In genomic region chr3:159763466-159764210, GRCh38 we compare ENCODE assay signal across 8 cellular contexts.
DNase-seq lines count a peak whose midpoint lies in the region; ATAC-seq lines count a peak whose summit lies in the region.

No MANE protein-coding gene starts in this region.

- H3K27ac ChIP-seq in SJCRH30 = peak overlapping the region; percentile 82

- no peaks in the 10 kb centered on the region for H3K36me3 Mint-ChIP-seq in stimulated activated effector memory CD8-positive, alpha-beta T cell treated with anti-CD3 and anti-CD28 coated beads, Interleukin-12 subunit alpha, Interleukin-12 subunit beta, amount 100 ng/mL, for 72 hours

- ATAC-seq in stimulated activated effector memory CD8-positive, alpha-beta T cell treated with anti-CD3 and anti-CD28 coated beads, Interleukin-12 subunit alpha, Interleukin-12 subunit beta, amount 100 ng/mL, for 72 hours = peak; percentile 75

- H3K9me3 Mint-ChIP-seq in stimulated activated effector memory CD8-positive, alpha-beta T cell treated with anti-CD3 and anti-CD28 coated beads, Interleukin-12 subunit alpha, Interleukin-12 subunit beta, amount 100 ng/mL, for 72 hours = no peaks in the 10 kb centered on the region

- H3K4me3 ChIP-seq in H7 (ENCODE audit: insufficient read depth, low read depth, low read length) (peak overlapping the region; percentile 87), SJCRH30 (peak overlapping the region; percentile 61)

- no peaks in the 10 kb centered on the region for H3K36me3 ChIP-seq in H7 (replicated peaks; ENCODE audit: control insufficient read depth, insufficient read depth, low read length)
- H3K36me3 ChIP-seq in SJCRH30 = no peaks in the 10 kb centered on the region

- peak; percentile 69 for DNase-seq in activated CD8-positive, alpha-beta memory T cell treated with anti-CD3 and anti-CD28 coated beads for 24 hours
- DNase-seq in activated CD8-positive, alpha-beta memory T cell treated with anti-CD3 and anti-CD28 coated beads, Interleukin-2, amount 50 U/mL, for 4 hours = no peak
- peak; percentile 94 for DNase-seq in H7
- peak; percentile 88 for DNase-seq in LHCN-M2 (ENCODE audit: low read depth)
- DNase-seq in SJCRH30 = peak; percentile 59 to 68
- DNase-seq in cortex of kidney (lab: John Stamatoyannopoulos, UW) = peak; percentile 85
- peak; percentile 92 for DNase-seq in left kidney (ENCODE audit: low read depth, low spot score)
- DNase-seq in stimulated activated effector memory CD8-positive, alpha-beta T cell treated with anti-CD3 and anti-CD28 coated beads, Interleukin-12 subunit alpha, Interleukin-12 subunit beta, amount 100 ng/mL, for 72 hours (ENCODE audit: low spot score in 2 of 2) = peak; percentile 17 to 62

- H3K27ac Mint-ChIP-seq in stimulated activated effector memory CD8-positive, alpha-beta T cell treated with anti-CD3 and anti-CD28 coated beads, Interleukin-12 subunit alpha, Interleukin-12 subunit beta, amount 100 ng/mL, for 72 hours = no peak overlapping the region

- H3K4me1 ChIP-seq in SJCRH30 = peaks cover 32% of the 10 kb centered on the region

- H3K27me3 ChIP-seq in H7 (ENCODE audit: control insufficient read depth, insufficient read depth, low read length) = peaks cover 2% of the 10 kb centered on the region; the same call in 1 of the 2 replicates
- H3K27me3 ChIP-seq in SJCRH30 = no peaks in the 10 kb centered on the region

- no peaks in the 10 kb centered on the region for H3K9me3 ChIP-seq in SJCRH30 (replicated peaks)

- H3K4me1 Mint-ChIP-seq in stimulated activated effector memory CD8-positive, alpha-beta T cell treated with anti-CD3 and anti-CD28 coated beads, Interleukin-12 subunit alpha, Interleukin-12 subunit beta, amount 100 ng/mL, for 72 hours = peaks cover 17% of the 10 kb centered on the region

- peak overlapping the region; percentile 65 for H3K4me3 Mint-ChIP-seq in stimulated activated effector memory CD8-positive, alpha-beta T cell treated with anti-CD3 and anti-CD28 coated beads, Interleukin-12 subunit alpha, Interleukin-12 subunit beta, amount 100 ng/mL, for 72 hours
